Comparison of ENCODE assay signal across 11 cellular contexts in genomic region chr5:173001229-173001841, GRCh38. TPM values are rescaled to one million over a fixed set of nuclear protein-coding genes. Genes with fewer than 3 reads are reported as not detected.
DNase-seq lines count a peak whose midpoint lies in the region; ATAC-seq and TF ChIP-seq lines count a peak whose summit lies in the region.
"Had no signal": no experiment of that assay in that cellular context is flagged by ENCODE, and none has a peak within 500 bp of the region (broad histone marks: within the 10 kb centered on the region; RNA-seq: fewer than 3 reads in every experiment).

No MANE protein-coding gene starts in this region.

- peaks cover 8% of the 10 kb centered on the region for H3K36me3 Mint-ChIP-seq in chondrocyte (ENCODE audit: low read depth)

- CTCF ChIA-PET in PC-3 (lab: Charles Lee) = no interaction called here

- H3K9me3 Mint-ChIP-seq in chondrocyte (ENCODE audit: low read depth) = no peaks in the 10 kb centered on the region

- WGBS in stomach, 5 donors = 64 to 82% (median 78%) methylated on average over 9 of the region's 9 CpGs

- peak; percentile 81 for ATAC-seq in GM19397 (IDR thresholded peaks at IDR 0.05; ENCODE audit: unreplicated experiment)
- peak; percentile 63 for ATAC-seq in HG03139 (IDR thresholded peaks at IDR 0.05; ENCODE audit: unreplicated experiment)
- no peak for ATAC-seq in PC-3

- H3K36me3 ChIP-seq in PC-3 (ENCODE audit: low read depth, low read length) = peaks cover 10% of the 10 kb centered on the region
- H3K36me3 ChIP-seq in stomach = peaks cover 8 to 26% (median 19%) of the 10 kb centered on the region in 4 donors

- no peaks in the 10 kb centered on the region for H3K27me3 Mint-ChIP-seq in chondrocyte (ENCODE audit: low read depth)

- BruUV-seq in PC-3 (replicated peaks; lab: Mats Ljungman, UMichigan) = no TSS peak

- H3K9me3 ChIP-seq in PC-3 (ENCODE audit: low read length) = no peaks in the 10 kb centered on the region
- no peaks in the 10 kb centered on the region for H3K9me3 ChIP-seq in stomach

- H4K20me1 ChIP-seq in PC-3 (ENCODE audit: low read length) = peaks cover 5% of the 10 kb centered on the region; the same call in 1 of the 2 replicates

- no peak for TF ChIP-seq POLR2A in stomach (IDR thresholded peaks at IDR 0.05)

- peaks cover 96% of the 10 kb centered on the region for H3K79me2 ChIP-seq in PC-3 (ENCODE audit: low read length)

- DNase-seq in GM12864 (ENCODE audit: low read depth) (peak; percentile 56), chondrocyte (ENCODE audit: low spot score) (no peak), PC-3 (no peak), putamen (ENCODE audit: low spot score) (no peak), stomach (no peak), AG20443 (ENCODE audit: low spot score) (no peak)
- DNase-seq: effector CD8-positive, alpha-beta T cell; kidney glomerular epithelial cell; NCI-H526 had no signal

- H3K4me3 Mint-ChIP-seq in chondrocyte (ENCODE audit: unreplicated experiment) = no peak overlapping the region

- no peak overlapping the region for H3K4me2 ChIP-seq in PC-3 (ENCODE audit: low read length)

- no peaks in the 10 kb centered on the region for H3K27me3 ChIP-seq in PC-3 (ENCODE audit: low read length)
- H3K27me3 ChIP-seq in stomach = no peaks in the 10 kb centered on the region

- intact Hi-C loops in PC-3 (cut with micrococcal nuclease) (no loop called here), stomach (cut with DNase I; ENCODE audit: low total_unique reads) (no loop called here)

- H3K9ac ChIP-seq in PC-3 (ENCODE audit: low read length) = no peak overlapping the region

- H3K4me3 ChIP-seq in GM12864 (ENCODE audit: low read depth, low read length) (no peak overlapping the region), PC-3 (ENCODE audit: low read length) (no peak overlapping the region), stomach (no peak overlapping the region)

- no peak for TF ChIP-seq EP300 in stomach (IDR thresholded peaks at IDR 0.05)

- no peaks in the 10 kb centered on the region for H3F3A ChIP-seq in PC-3 (ENCODE audit: low read length, unreplicated experiment)

- no peaks in the 10 kb centered on the region for H3K9me2 ChIP-seq in PC-3 (replicated peaks; ENCODE audit: low read length)

- TF ChIP-seq CTCF in GM12864 (IDR thresholded peaks at IDR 0.05; ENCODE audit: low read depth, low read length, missing control alignments) (no peak), chondrocyte (IDR thresholded peaks at IDR 0.05) (no peak), PC-3 (conservative IDR thresholded peaks at IDR 0.05; ENCODE audit: low read depth, low read length) (no peak), stomach (IDR thresholded peaks at IDR 0.05) (no peak)

- peaks cover 36% of the 10 kb centered on the region for H3K4me1 Mint-ChIP-seq in chondrocyte (ENCODE audit: low read depth)

- H3K4me1 ChIP-seq in PC-3 (ENCODE audit: insufficient read depth, low read length) (no peaks in the 10 kb centered on the region), stomach (peaks cover 14 to 67% (median 49%) of the 10 kb centered on the region in 4 donors)

- no peak overlapping the region for H2AFZ ChIP-seq in PC-3 (ENCODE audit: low read length)

- POLR2A ChIA-PET in PC-3 (lab: Charles Lee; ENCODE audit: unreplicated experiment) = no interaction called here

- no peak overlapping the region for H3K27ac ChIP-seq in PC-3 (ENCODE audit: low read length)
- H3K27ac ChIP-seq in stomach = no peak overlapping the region

- H3K27ac Mint-ChIP-seq in chondrocyte (ENCODE audit: unreplicated experiment) = peak overlapping the region; percentile 37

RNA-seq across cellular contexts. Expression of gene ATP6V0E1, which starts 17.8 kb away (rescaled TPM):
- total RNA-seq in chondrocyte = 257 to 277 TPM (median 272 TPM) in 3 replicates
- total RNA-seq in PC-3 (2014; rRNA removed) = 154 and 162 TPM in 2 replicates
- 100 to 1,000 TPM in 4 of 5 donors, 10 to 100 TPM in 1; 18.0 to 134 (median 127) TPM for total RNA-seq in stomach
- 100 to 1,000 TPM; 158 to 328 (median 246) TPM for polyA plus RNA-seq in stomach

RNA-seq across cellular contexts. Expression of gene RPL26L1, which starts 42.1 kb away (rescaled TPM):
- total RNA-seq in chondrocyte (40.2 to 43.6 TPM (median 43.5 TPM) in 3 replicates), PC-3 (2014; rRNA removed) (73.9 and 93.1 TPM in 2 replicates), stomach (10 to 100 TPM in 4 of 5 donors, 1 to 10 TPM in 1; 7.0 to 51.6 (median 21.9) TPM)
- polyA plus RNA-seq in stomach = 10 to 100 TPM; 39.9 to 62.1 (median 60.8) TPM

RNA-seq across cellular contexts. Expression of gene CREBRF, which starts 54.8 kb away (rescaled TPM):
- total RNA-seq in chondrocyte (13.2 to 14.9 TPM (median 14.7 TPM) in 3 replicates), PC-3 (2014; rRNA removed) (2.0 and 4.9 TPM in 2 replicates), stomach (10 to 100 TPM in 4 of 5 donors, 1 to 10 TPM in 1; 9.4 to 42.3 (median 33.0) TPM)
- polyA plus RNA-seq in stomach = 1 to 10 TPM; 3.2 to 4.1 (median 4.0) TPM
